ENCODE assay signal across 28 cellular contexts in genomic region chr17:78602246-78602645, GRCh38. TPM values are rescaled to one million over a fixed set of nuclear protein-coding genes. Genes with fewer than 3 reads are reported as not detected.
"Had no signal": no experiment of that assay in that cellular context is flagged by ENCODE, and none has a peak within 500 bp of the region (broad histone marks: within the 10 kb centered on the region; RNA-seq: fewer than 3 reads in every experiment).

No MANE protein-coding gene starts in this region.

- H3K36me3 ChIP-seq: esophagus muscularis mucosa, gastroesophageal sphincter, heart left ventricle, left lung, lower lobe of right lung had no signal

- H3K27ac ChIP-seq: coronary artery, dorsolateral prefrontal cortex, esophagus muscularis mucosa, foreskin keratinocyte, gastroesophageal sphincter, heart left ventricle, hepatocyte, left lung, lower lobe of right lung had no signal

- FAIRE-seq: colon, endothelial cell of umbilical vein, frontal cortex had no signal

- H3K4me1 Mint-ChIP-seq: immature natural killer cell, naive B cell had no signal

- ATAC-seq: foreskin keratinocyte, gastroesophageal sphincter, heart left ventricle, left cardiac atrium, left lung, left ventricle myocardium superior, lower lobe of right lung, mucosa of descending colon had no signal

- DNase-seq: dermis blood vessel endothelial cell; dorsolateral prefrontal cortex; effector CD4-positive, alpha-beta T cell; effector memory CD4-positive, alpha-beta T cell; foreskin keratinocyte; hypothalamus; immature natural killer cell; islet precursor cell; left cardiac atrium; left lung; left ventricle myocardium superior; lower lobe of right lung; mesenchymal stem cell; naive B cell had no signal

- H3K4me2 ChIP-seq: hepatocyte had no signal

- H3K27me3 ChIP-seq: esophagus muscularis mucosa, foreskin keratinocyte, gastroesophageal sphincter, heart left ventricle, hepatocyte, left lung had no signal

- H3K79me2 ChIP-seq: hepatocyte had no signal

- H3K9me3 ChIP-seq: esophagus muscularis mucosa, gastroesophageal sphincter, heart left ventricle, left lung, lower lobe of right lung, mucosa of descending colon had no signal

- H3K36me3 Mint-ChIP-seq: immature natural killer cell, mesothelial cell of epicardium, naive B cell had no signal

- H3K9me3 Mint-ChIP-seq: mesothelial cell of epicardium had no signal

- H3K4me3 Mint-ChIP-seq: immature natural killer cell, mesothelial cell of epicardium, naive B cell had no signal

- H2AFZ ChIP-seq: hepatocyte had no signal

- H3K27ac Mint-ChIP-seq: immature natural killer cell, mesothelial cell of epicardium had no signal

- H3K4me1 ChIP-seq: foreskin keratinocyte had no signal

- H3K4me3 ChIP-seq: coronary artery, dorsolateral prefrontal cortex, esophagus muscularis mucosa, gastroesophageal sphincter, heart left ventricle, hepatocyte, left lung, lower lobe of right lung, mucosa of descending colon had no signal

RNA-seq across cellular contexts. Expression of gene DNAH17, which starts 25.1 kb away (rescaled TPM):
- total RNA-seq: endothelial cell of umbilical vein, epithelial cell of proximal tubule, esophagus muscularis mucosa, fibroblast of lung, fibroblast of villous mesenchyme, left ventricle myocardium superior, myocyte had no signal
- polyA plus RNA-seq: endothelial cell of umbilical vein, fibroblast of lung had no signal
